In genomic region chr5:150389759-150390256, GRCh38 we compare ENCODE assay signal across 14 cellular contexts.
"Had no signal": no experiment of that assay in that cellular context is flagged by ENCODE, and none has a peak within 500 bp of the region (broad histone marks: within the 10 kb centered on the region; RNA-seq: fewer than 3 reads in every experiment).

No MANE protein-coding gene starts in this region.

- H3K4me3 ChIP-seq: colonic mucosa, esophagus squamous epithelium, ovary, transverse colon had no signal

- DNase-seq: activated CD4-positive, alpha-beta T cell treated with anti-CD3 and anti-CD28 coated beads, Interleukin-2, amount 50 U/mL, for 48 hours; activated CD4-positive, CD25-positive, alpha-beta regulatory T cell treated with anti-CD3 and anti-CD28 coated beads, Interleukin-2, amount 50 U/mL, for 72 hours; activated effector memory CD4-positive, alpha-beta T cell treated with Interleukin-2 at 50 U/mL for 16 hours; central memory CD4-positive, alpha-beta T cell; colonic mucosa; esophagus squamous epithelium; ovary; stimulated activated naive CD4-positive, alpha-beta T cell; T-cell; T1000; transverse colon had no signal

- H3K9me3 Mint-ChIP-seq: activated naive CD4-positive, alpha-beta T cell treated with anti-CD3 and anti-CD28 coated beads, Interleukin-2, amount 50 U/mL, for 72 hours; mesothelial cell of epicardium; neural crest cell; T-cell had no signal

- H3K4me1 Mint-ChIP-seq: mesothelial cell of epicardium, neural crest cell, T-cell had no signal

- ATAC-seq: activated naive CD4-positive, alpha-beta T cell treated with anti-CD3 and anti-CD28 coated beads, Interleukin-2, amount 50 U/mL, for 72 hours; T-cell had no signal

- H3K36me3 Mint-ChIP-seq: activated naive CD4-positive, alpha-beta T cell treated with anti-CD3 and anti-CD28 coated beads, Interleukin-2, amount 50 U/mL, for 72 hours had no signal

- H3K27ac ChIP-seq: colonic mucosa, esophagus squamous epithelium, ovary, transverse colon had no signal

- H3K27me3 ChIP-seq: colonic mucosa, esophagus squamous epithelium, ovary, transverse colon had no signal

- H3K4me1 ChIP-seq: colonic mucosa, esophagus squamous epithelium, transverse colon had no signal

- H3K9me3 ChIP-seq: colonic mucosa, esophagus squamous epithelium, ovary, transverse colon had no signal

- H3K27me3 Mint-ChIP-seq: T-cell had no signal

- H3K36me3 ChIP-seq: ovary had no signal

- H3K27ac Mint-ChIP-seq: mesothelial cell of epicardium, T-cell had no signal

- H3K4me3 Mint-ChIP-seq: mesothelial cell of epicardium, neural crest cell, T-cell had no signal
